ENCODE assay signal across 14 cellular contexts in the genomic region with DNA sequence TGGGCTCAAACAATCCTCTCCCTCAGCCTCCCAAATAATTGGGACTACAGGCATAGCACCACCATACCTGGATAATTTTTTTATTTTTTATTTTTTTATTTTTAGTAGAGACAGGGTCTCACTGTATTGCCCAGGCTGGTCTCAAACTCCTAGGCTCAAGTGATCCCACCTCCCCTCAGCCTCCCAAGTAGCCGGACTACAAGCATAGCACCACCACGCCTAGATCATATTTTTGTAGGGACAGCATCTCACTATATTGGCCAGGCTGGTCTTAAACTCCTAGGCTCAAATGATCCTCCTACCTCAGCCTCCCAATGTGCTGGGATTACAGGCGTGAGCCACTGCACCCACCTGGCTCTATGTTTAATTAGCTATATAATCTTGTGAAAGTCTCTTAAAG.
DNase-seq lines count a peak whose midpoint lies in the region; ATAC-seq and TF ChIP-seq lines count a peak whose summit lies in the region.
"Had no signal": no experiment of that assay in that cellular context is flagged by ENCODE, and none has a peak within 500 bp of the region (broad histone marks: within the 10 kb centered on the region; RNA-seq: fewer than 3 reads in every experiment).

No MANE protein-coding gene starts in this region.

- POLR2A ChIA-PET in WTC11 (lab: Charles Lee): no interaction called here

- TF ChIP-seq CTCF in WTC11 (IDR thresholded peaks at IDR 0.05): no peak

- peaks cover 7% of the 10 kb centered on the region; the same call in 1 of the 2 replicates for H3K4me1 Mint-ChIP-seq in WTC11
- H3K4me1 Mint-ChIP-seq: B cell had no signal

- DNase-seq in NCI-H82 (lab: John Stamatoyannopoulos, UW): peak; percentile 33
- no peak for DNase-seq in NCI-H82 treated with DMSO at 0.1 percent for 48 hours (lab: John Stamatoyannopoulos, UW; ENCODE audit: unreplicated experiment)
- DNase-seq in WTC11 (ENCODE audit: low spot score): no peak
- no peak for DNase-seq in DMS114 treated with DMSO at 0.1 percent for 48 hours (lab: John Stamatoyannopoulos, UW; ENCODE audit: unreplicated experiment)
- DNase-seq: AML-193; CD4-positive, alpha-beta T cell; CD8-positive, alpha-beta T cell; COR-L47; DMS 273 treated with DMSO at 0.1 percent for 48 hours; DMS79 treated with DMSO at 0.1 percent for 48 hours; GF-D8 had no signal

- H3K4me3 Mint-ChIP-seq in WTC11: no peak overlapping the region
- H3K4me3 Mint-ChIP-seq: B cell; CD4-positive, alpha-beta T cell; CD8-positive, alpha-beta T cell had no signal

- no peak overlapping the region for H3K27ac Mint-ChIP-seq in WTC11
- H3K27ac Mint-ChIP-seq: B cell; CD4-positive, alpha-beta T cell; CD8-positive, alpha-beta T cell had no signal

- H3K36me3 Mint-ChIP-seq in WTC11: no peaks in the 10 kb centered on the region
- H3K36me3 Mint-ChIP-seq: CD8-positive, alpha-beta T cell had no signal

- H3K9me3 Mint-ChIP-seq in WTC11: no peaks in the 10 kb centered on the region
- H3K9me3 Mint-ChIP-seq: CD4-positive, alpha-beta T cell; CD8-positive, alpha-beta T cell had no signal

- ATAC-seq in WTC11 (no peak), GM21786 (IDR thresholded peaks at IDR 0.05; ENCODE audit: unreplicated experiment) (no peak)
- ATAC-seq: A549; CD8-positive, alpha-beta T cell had no signal

- H3K27me3 Mint-ChIP-seq in WTC11 (ENCODE audit: low read depth): no peaks in the 10 kb centered on the region
- H3K27me3 Mint-ChIP-seq: B cell; CD4-positive, alpha-beta T cell had no signal

- CTCF ChIA-PET in WTC11 (lab: Charles Lee): no interaction called here

TF ChIP-seq in WTC11, 78 proteins besides CTCF, POLR2A, EP300 and RAD21:
- TF ChIP-seq ZNF121 (CRISPR knock-in tag; IDR thresholded peaks at IDR 0.05): peak; percentile 81
- TF ChIP-seq, protein P1, sequence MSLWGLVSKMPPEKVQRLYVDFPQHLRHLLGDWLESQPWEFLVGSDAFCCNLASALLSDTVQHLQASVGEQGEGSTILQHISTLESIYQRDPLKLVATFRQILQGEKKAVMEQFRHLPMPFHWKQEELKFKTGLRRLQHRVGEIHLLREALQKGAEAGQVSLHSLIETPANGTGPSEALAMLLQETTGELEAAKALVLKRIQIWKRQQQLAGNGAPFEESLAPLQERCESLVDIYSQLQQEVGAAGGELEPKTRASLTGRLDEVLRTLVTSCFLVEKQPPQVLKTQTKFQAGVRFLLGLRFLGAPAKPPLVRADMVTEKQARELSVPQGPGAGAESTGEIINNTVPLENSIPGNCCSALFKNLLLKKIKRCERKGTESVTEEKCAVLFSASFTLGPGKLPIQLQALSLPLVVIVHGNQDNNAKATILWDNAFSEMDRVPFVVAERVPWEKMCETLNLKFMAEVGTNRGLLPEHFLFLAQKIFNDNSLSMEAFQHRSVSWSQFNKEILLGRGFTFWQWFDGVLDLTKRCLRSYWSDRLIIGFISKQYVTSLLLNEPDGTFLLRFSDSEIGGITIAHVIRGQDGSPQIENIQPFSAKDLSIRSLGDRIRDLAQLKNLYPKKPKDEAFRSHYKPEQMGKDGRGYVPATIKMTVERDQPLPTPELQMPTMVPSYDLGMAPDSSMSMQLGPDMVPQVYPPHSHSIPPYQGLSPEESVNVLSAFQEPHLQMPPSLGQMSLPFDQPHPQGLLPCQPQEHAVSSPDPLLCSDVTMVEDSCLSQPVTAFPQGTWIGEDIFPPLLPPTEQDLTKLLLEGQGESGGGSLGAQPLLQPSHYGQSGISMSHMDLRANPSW (CRISPR knock-in tag; conservative IDR thresholded peaks at IDR 0.05; ENCODE audit: low read depth): no peak
